Comparison of ENCODE assay signal across 1 cellular context in the genomic region with DNA sequence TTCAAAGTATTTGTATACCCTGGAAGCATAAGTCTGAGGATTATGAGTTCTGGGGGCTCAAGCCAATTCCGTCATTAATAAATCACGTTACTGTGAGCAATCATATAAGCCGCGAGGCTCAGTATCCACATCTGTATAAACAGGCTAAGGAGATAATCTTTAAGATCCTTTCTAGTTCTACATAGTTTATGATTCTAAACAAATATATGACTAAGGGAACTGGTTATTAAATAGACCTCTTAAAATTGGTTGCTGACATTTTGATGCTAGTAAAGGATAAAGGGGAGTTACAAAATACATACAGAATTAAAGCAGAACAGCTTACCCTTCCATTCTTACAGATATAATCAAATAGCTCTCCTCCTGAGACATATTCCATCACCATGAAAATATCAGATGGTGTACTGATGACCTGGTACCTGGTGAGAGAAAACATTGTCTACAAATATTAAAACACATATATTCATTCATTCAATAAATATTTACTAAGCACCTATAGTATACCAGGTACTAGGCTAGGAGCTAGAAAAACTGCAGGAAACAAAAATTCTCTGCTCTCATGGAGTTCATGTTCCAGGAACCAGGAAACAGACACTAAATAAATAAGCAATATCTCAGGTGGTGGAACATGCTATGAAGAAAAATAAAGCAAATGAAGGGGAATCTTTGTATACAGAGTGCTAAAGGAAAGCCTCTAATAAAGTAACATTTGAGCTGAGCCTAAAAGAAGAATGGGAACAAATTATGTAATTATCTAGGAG.
TF ChIP-seq lines count a peak whose summit lies in the region.

No MANE protein-coding gene starts in this region.

TF ChIP-seq in HepG2, 621 proteins besides CTCF, POLR2A, EP300 and RAD21:
- TF ChIP-seq NFKBIZ (CRISPR knock-in tag; IDR thresholded peaks at IDR 0.05) (no peak), RNF2 (conservative IDR thresholded peaks at IDR 0.05; ENCODE audit: low read depth) (no peak), HMG20A (CRISPR knock-in tag; IDR thresholded peaks at IDR 0.05; ENCODE audit: borderline replicate concordance) (no peak), ATF1 (CRISPR knock-in tag; IDR thresholded peaks at IDR 0.05) (no peak), NR2C2 (CRISPR knock-in tag; IDR thresholded peaks at IDR 0.05; ENCODE audit: borderline replicate concordance) (no peak), SMAD9 (CRISPR knock-in tag; IDR thresholded peaks at IDR 0.05) (no peak), KAT8 (CRISPR knock-in tag; IDR thresholded peaks at IDR 0.05) (no peak)
- TF ChIP-seq, protein P1, sequence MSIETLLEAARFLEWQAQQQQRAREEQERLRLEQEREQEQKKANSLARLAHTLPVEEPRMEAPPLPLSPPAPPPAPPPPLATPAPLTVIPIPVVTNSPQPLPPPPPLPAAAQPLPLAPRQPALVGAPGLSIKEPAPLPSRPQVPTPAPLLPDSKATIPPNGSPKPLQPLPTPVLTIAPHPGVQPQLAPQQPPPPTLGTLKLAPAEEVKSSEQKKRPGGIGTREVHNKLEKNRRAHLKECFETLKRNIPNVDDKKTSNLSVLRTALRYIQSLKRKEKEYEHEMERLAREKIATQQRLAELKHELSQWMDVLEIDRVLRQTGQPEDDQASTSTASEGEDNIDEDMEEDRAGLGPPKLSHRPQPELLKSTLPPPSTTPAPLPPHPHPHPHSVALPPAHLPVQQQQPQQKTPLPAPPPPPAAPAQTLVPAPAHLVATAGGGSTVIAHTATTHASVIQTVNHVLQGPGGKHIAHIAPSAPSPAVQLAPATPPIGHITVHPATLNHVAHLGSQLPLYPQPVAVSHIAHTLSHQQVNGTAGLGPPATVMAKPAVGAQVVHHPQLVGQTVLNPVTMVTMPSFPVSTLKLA (IDR thresholded peaks at IDR 0.05) = no peak
- TF ChIP-seq, protein P2, sequence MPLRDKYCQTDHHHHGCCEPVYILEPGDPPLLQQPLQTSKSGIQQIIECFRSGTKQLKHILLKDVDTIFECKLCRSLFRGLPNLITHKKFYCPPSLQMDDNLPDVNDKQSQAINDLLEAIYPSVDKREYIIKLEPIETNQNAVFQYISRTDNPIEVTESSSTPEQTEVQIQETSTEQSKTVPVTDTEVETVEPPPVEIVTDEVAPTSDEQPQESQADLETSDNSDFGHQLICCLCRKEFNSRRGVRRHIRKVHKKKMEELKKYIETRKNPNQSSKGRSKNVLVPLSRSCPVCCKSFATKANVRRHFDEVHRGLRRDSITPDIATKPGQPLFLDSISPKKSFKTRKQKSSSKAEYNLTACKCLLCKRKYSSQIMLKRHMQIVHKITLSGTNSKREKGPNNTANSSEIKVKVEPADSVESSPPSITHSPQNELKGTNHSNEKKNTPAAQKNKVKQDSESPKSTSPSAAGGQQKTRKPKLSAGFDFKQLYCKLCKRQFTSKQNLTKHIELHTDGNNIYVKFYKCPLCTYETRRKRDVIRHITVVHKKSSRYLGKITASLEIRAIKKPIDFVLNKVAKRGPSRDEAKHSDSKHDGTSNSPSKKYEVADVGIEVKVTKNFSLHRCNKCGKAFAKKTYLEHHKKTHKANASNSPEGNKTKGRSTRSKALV (CRISPR knock-in tag; IDR thresholded peaks at IDR 0.05) = no peak
- TF ChIP-seq, protein P3, sequence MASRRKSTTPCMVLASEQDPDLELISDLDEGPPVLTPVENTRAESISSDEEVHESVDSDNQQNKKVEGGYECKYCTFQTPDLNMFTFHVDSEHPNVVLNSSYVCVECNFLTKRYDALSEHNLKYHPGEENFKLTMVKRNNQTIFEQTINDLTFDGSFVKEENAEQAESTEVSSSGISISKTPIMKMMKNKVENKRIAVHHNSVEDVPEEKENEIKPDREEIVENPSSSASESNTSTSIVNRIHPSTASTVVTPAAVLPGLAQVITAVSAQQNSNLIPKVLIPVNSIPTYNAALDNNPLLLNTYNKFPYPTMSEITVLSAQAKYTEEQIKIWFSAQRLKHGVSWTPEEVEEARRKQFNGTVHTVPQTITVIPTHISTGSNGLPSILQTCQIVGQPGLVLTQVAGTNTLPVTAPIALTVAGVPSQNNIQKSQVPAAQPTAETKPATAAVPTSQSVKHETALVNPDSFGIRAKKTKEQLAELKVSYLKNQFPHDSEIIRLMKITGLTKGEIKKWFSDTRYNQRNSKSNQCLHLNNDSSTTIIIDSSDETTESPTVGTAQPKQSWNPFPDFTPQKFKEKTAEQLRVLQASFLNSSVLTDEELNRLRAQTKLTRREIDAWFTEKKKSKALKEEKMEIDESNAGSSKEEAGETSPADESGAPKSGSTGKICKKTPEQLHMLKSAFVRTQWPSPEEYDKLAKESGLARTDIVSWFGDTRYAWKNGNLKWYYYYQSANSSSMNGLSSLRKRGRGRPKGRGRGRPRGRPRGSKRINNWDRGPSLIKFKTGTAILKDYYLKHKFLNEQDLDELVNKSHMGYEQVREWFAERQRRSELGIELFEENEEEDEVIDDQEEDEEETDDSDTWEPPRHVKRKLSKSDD (CRISPR knock-in tag; IDR thresholded peaks at IDR 0.05; ENCODE audit: low read depth) = no peak
- TF ChIP-seq, protein P4, sequence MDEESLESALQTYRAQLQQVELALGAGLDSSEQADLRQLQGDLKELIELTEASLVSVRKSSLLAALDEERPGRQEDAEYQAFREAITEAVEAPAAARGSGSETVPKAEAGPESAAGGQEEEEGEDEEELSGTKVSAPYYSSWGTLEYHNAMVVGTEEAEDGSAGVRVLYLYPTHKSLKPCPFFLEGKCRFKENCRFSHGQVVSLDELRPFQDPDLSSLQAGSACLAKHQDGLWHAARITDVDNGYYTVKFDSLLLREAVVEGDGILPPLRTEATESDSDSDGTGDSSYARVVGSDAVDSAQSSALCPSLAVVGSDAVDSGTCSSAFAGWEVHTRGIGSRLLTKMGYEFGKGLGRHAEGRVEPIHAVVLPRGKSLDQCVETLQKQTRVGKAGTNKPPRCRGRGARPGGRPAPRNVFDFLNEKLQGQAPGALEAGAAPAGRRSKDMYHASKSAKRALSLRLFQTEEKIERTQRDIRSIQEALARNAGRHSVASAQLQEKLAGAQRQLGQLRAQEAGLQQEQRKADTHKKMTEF (CRISPR knock-in tag; IDR thresholded peaks at IDR 0.05) = no peak
